In the genomic region with DNA sequence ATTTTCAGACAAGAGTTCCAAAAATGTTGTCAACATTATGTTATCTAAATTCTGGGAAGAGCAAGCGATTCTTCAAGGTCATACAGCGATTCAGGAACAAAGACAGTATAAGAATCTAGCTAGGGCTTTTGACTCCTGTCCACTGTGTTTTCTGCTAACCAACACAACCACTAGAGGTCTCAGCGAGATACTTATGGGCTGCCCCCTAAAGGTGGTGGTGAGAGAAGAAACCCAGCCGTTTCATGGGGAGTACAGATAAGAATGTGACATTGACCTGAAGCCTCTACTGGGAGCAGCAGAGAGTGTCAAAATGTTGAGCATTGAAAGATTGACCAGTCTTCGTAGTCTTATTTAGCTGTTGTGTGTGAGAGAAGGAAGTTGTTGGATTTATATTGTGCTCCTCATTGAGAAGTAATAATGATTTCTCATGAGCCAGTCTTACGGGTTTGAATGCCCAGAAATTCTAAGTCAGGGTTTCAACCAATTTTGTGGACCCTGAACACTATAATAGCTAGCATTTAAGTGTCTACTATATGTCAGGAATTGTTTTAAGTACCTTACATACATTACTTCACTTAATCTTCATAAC, we compare ENCODE assay signal across 1 cellular context.
TF ChIP-seq lines count a peak whose summit lies in the region.

No MANE protein-coding gene starts in this region.

TF ChIP-seq in HepG2, 621 proteins besides CTCF, POLR2A, EP300 and RAD21 (continued from another document and continues in another):
- TF ChIP-seq, protein P1, sequence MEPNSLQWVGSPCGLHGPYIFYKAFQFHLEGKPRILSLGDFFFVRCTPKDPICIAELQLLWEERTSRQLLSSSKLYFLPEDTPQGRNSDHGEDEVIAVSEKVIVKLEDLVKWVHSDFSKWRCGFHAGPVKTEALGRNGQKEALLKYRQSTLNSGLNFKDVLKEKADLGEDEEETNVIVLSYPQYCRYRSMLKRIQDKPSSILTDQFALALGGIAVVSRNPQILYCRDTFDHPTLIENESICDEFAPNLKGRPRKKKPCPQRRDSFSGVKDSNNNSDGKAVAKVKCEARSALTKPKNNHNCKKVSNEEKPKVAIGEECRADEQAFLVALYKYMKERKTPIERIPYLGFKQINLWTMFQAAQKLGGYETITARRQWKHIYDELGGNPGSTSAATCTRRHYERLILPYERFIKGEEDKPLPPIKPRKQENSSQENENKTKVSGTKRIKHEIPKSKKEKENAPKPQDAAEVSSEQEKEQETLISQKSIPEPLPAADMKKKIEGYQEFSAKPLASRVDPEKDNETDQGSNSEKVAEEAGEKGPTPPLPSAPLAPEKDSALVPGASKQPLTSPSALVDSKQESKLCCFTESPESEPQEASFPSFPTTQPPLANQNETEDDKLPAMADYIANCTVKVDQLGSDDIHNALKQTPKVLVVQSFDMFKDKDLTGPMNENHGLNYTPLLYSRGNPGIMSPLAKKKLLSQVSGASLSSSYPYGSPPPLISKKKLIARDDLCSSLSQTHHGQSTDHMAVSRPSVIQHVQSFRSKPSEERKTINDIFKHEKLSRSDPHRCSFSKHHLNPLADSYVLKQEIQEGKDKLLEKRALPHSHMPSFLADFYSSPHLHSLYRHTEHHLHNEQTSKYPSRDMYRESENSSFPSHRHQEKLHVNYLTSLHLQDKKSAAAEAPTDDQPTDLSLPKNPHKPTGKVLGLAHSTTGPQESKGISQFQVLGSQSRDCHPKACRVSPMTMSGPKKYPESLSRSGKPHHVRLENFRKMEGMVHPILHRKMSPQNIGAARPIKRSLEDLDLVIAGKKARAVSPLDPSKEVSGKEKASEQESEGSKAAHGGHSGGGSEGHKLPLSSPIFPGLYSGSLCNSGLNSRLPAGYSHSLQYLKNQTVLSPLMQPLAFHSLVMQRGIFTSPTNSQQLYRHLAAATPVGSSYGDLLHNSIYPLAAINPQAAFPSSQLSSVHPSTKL (CRISPR knock-in tag; IDR thresholded peaks at IDR 0.05): peak; percentile 77
- peak; percentile 69 for TF ChIP-seq HDAC2 (CRISPR knock-in tag; IDR thresholded peaks at IDR 0.05)
- TF ChIP-seq, protein P2, sequence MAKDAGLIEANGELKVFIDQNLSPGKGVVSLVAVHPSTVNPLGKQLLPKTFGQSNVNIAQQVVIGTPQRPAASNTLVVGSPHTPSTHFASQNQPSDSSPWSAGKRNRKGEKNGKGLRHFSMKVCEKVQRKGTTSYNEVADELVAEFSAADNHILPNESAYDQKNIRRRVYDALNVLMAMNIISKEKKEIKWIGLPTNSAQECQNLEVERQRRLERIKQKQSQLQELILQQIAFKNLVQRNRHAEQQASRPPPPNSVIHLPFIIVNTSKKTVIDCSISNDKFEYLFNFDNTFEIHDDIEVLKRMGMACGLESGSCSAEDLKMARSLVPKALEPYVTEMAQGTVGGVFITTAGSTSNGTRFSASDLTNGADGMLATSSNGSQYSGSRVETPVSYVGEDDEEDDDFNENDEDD (CRISPR knock-in tag; IDR thresholded peaks at IDR 0.05; ENCODE audit: borderline replicate concordance): peak; percentile 27; the same call in 1 of the 2 replicates
- TF ChIP-seq SOX13 (IDR thresholded peaks at IDR 0.05): no peak
- TF ChIP-seq SOX13 (CRISPR knock-in tag; conservative IDR thresholded peaks at IDR 0.05 in 1 of 2, IDR thresholded peaks at IDR 0.05 in 1 of 2): peak in 1 of 2 experiments; percentile 82; a peak in 2 of 4 replicates
- TF ChIP-seq NPAS2 (CRISPR knock-in tag; IDR thresholded peaks at IDR 0.05; ENCODE audit: borderline replicate concordance): no peak
- peak; percentile 57; the same call in 1 of the 2 replicates for TF ChIP-seq ELF3 (CRISPR knock-in tag; IDR thresholded peaks at IDR 0.05)
- TF ChIP-seq, protein P3, sequence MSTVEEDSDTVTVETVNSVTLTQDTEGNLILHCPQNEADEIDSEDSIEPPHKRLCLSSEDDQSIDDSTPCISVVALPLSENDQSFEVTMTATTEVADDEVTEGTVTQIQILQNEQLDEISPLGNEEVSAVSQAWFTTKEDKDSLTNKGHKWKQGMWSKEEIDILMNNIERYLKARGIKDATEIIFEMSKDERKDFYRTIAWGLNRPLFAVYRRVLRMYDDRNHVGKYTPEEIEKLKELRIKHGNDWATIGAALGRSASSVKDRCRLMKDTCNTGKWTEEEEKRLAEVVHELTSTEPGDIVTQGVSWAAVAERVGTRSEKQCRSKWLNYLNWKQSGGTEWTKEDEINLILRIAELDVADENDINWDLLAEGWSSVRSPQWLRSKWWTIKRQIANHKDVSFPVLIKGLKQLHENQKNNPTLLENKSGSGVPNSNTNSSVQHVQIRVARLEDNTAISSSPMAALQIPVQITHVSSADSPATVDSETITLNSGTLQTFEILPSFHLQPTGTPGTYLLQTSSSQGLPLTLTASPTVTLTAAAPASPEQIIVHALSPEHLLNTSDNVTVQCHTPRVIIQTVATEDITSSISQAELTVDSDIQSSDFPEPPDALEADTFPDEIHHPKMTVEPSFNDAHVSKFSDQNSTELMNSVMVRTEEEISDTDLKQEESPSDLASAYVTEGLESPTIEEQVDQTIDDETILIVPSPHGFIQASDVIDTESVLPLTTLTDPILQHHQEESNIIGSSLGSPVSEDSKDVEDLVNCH (CRISPR knock-in tag; IDR thresholded peaks at IDR 0.05): no peak
- TF ChIP-seq NCOA5 (CRISPR knock-in tag; IDR thresholded peaks at IDR 0.05): no peak
- TF ChIP-seq CBX5 (CRISPR knock-in tag; IDR thresholded peaks at IDR 0.05; ENCODE audit: borderline replicate concordance): peak; percentile 71; the same call in 1 of the 2 replicates
- TF ChIP-seq, protein P4, sequence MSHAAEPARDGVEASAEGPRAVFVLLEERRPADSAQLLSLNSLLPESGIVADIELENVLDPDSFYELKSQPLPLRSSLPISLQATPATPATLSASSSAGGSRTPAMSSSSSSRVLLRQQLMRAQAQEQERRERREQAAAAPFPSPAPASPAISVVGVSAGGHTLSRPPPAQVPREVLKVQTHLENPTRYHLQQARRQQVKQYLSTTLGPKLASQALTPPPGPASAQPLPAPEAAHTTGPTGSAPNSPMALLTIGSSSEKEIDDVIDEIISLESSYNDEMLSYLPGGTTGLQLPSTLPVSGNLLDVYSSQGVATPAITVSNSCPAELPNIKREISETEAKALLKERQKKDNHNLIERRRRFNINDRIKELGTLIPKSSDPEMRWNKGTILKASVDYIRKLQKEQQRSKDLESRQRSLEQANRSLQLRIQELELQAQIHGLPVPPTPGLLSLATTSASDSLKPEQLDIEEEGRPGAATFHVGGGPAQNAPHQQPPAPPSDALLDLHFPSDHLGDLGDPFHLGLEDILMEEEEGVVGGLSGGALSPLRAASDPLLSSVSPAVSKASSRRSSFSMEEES (CRISPR knock-in tag; IDR thresholded peaks at IDR 0.05): peak; percentile 50; the same call in 1 of the 2 replicates
- no peak for TF ChIP-seq MBNL3 (CRISPR knock-in tag; conservative IDR thresholded peaks at IDR 0.05)
- TF ChIP-seq ZNF644 (CRISPR knock-in tag; IDR thresholded peaks at IDR 0.05; ENCODE audit: low read depth): peak; percentile 87
- peak; percentile 73; the same call in 1 of the 2 replicates for TF ChIP-seq SOX5 (CRISPR knock-in tag; IDR thresholded peaks at IDR 0.05; ENCODE audit: borderline replicate concordance)
- TF ChIP-seq, protein P5, sequence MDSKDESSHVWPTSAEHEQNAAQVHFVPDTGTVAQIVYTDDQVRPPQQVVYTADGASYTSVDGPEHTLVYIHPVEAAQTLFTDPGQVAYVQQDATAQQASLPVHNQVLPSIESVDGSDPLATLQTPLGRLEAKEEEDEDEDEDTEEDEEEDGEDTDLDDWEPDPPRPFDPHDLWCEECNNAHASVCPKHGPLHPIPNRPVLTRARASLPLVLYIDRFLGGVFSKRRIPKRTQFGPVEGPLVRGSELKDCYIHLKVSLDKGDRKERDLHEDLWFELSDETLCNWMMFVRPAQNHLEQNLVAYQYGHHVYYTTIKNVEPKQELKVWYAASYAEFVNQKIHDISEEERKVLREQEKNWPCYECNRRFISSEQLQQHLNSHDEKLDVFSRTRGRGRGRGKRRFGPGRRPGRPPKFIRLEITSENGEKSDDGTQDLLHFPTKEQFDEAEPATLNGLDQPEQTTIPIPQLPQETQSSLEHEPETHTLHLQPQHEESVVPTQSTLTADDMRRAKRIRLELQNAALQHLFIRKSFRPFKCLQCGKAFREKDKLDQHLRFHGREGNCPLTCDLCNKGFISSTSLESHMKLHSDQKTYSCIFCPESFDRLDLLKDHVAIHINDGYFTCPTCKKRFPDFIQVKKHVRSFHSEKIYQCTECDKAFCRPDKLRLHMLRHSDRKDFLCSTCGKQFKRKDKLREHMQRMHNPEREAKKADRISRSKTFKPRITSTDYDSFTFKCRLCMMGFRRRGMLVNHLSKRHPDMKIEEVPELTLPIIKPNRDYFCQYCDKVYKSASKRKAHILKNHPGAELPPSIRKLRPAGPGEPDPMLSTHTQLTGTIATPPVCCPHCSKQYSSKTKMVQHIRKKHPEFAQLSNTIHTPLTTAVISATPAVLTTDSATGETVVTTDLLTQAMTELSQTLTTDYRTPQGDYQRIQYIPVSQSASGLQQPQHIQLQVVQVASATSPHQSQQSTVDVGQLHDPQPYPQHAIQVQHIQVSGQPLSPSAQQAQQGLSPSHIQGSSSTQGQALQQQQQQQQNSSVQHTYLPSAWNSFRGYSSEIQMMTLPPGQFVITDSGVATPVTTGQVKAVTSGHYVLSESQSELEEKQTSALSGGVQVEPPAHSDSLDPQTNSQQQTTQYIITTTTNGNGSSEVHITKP (CRISPR knock-in tag; IDR thresholded peaks at IDR 0.05; ENCODE audit: low read depth): peak; percentile 57; the same call in 1 of the 2 replicates
- TF ChIP-seq, protein P6, sequence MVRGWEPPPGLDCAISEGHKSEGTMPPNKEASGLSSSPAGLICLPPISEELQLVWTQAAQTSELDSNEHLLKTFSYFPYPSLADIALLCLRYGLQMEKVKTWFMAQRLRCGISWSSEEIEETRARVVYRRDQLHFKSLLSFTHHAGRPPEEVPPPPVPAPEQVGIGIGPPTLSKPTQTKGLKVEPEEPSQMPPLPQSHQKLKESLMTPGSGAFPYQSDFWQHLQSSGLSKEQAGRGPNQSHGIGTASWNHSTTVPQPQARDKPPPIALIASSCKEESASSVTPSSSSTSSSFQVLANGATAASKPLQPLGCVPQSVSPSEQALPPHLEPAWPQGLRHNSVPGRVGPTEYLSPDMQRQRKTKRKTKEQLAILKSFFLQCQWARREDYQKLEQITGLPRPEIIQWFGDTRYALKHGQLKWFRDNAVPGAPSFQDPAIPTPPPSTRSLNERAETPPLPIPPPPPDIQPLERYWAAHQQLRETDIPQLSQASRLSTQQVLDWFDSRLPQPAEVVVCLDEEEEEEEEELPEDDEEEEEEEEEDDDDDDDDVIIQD (CRISPR knock-in tag; IDR thresholded peaks at IDR 0.05; ENCODE audit: low read depth): peak; percentile 95
- TF ChIP-seq, protein P7, sequence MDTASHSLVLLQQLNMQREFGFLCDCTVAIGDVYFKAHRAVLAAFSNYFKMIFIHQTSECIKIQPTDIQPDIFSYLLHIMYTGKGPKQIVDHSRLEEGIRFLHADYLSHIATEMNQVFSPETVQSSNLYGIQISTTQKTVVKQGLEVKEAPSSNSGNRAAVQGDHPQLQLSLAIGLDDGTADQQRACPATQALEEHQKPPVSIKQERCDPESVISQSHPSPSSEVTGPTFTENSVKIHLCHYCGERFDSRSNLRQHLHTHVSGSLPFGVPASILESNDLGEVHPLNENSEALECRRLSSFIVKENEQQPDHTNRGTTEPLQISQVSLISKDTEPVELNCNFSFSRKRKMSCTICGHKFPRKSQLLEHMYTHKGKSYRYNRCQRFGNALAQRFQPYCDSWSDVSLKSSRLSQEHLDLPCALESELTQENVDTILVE (CRISPR knock-in tag; IDR thresholded peaks at IDR 0.05): peak; percentile 19; the same call in 1 of the 2 replicates
- TF ChIP-seq, protein P8, sequence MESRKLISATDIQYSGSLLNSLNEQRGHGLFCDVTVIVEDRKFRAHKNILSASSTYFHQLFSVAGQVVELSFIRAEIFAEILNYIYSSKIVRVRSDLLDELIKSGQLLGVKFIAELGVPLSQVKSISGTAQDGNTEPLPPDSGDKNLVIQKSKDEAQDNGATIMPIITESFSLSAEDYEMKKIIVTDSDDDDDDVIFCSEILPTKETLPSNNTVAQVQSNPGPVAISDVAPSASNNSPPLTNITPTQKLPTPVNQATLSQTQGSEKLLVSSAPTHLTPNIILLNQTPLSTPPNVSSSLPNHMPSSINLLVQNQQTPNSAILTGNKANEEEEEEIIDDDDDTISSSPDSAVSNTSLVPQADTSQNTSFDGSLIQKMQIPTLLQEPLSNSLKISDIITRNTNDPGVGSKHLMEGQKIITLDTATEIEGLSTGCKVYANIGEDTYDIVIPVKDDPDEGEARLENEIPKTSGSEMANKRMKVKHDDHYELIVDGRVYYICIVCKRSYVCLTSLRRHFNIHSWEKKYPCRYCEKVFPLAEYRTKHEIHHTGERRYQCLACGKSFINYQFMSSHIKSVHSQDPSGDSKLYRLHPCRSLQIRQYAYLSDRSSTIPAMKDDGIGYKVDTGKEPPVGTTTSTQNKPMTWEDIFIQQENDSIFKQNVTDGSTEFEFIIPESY (CRISPR knock-in tag; IDR thresholded peaks at IDR 0.05): peak; percentile 59; the same call in 1 of the 2 replicates
- no peak for TF ChIP-seq ZFP62 (CRISPR knock-in tag; IDR thresholded peaks at IDR 0.05)
- peak; percentile 16; the same call in 1 of the 2 replicates for TF ChIP-seq HOXA5 (CRISPR knock-in tag; IDR thresholded peaks at IDR 0.05)
- TF ChIP-seq ZMYM2 (CRISPR knock-in tag; IDR thresholded peaks at IDR 0.05): peak; percentile 53; the same call in 1 of the 2 replicates
- TF ChIP-seq, protein P9, sequence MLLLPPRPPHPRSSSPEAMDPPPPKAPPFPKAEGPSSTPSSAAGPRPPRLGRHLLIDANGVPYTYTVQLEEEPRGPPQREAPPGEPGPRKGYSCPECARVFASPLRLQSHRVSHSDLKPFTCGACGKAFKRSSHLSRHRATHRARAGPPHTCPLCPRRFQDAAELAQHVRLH (CRISPR knock-in tag; IDR thresholded peaks at IDR 0.05; ENCODE audit: borderline replicate concordance, low read depth): peak; percentile 64; the same call in 1 of the 2 replicates
- no peak for TF ChIP-seq ZFY (CRISPR knock-in tag; IDR thresholded peaks at IDR 0.05)
- TF ChIP-seq, protein P10, sequence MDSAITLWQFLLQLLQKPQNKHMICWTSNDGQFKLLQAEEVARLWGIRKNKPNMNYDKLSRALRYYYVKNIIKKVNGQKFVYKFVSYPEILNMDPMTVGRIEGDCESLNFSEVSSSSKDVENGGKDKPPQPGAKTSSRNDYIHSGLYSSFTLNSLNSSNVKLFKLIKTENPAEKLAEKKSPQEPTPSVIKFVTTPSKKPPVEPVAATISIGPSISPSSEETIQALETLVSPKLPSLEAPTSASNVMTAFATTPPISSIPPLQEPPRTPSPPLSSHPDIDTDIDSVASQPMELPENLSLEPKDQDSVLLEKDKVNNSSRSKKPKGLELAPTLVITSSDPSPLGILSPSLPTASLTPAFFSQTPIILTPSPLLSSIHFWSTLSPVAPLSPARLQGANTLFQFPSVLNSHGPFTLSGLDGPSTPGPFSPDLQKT (CRISPR knock-in tag; IDR thresholded peaks at IDR 0.05; ENCODE audit: borderline replicate concordance): no peak
- TF ChIP-seq, protein P11, sequence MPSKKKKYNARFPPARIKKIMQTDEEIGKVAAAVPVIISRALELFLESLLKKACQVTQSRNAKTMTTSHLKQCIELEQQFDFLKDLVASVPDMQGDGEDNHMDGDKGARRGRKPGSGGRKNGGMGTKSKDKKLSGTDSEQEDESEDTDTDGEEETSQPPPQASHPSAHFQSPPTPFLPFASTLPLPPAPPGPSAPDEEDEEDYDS (CRISPR knock-in tag; IDR thresholded peaks at IDR 0.05): 0 out of 2 replicates have a peak, but pooled peaks have one; percentile 19
- TF ChIP-seq SRY (CRISPR knock-in tag; IDR thresholded peaks at IDR 0.05): no peak
- no peak for TF ChIP-seq DPF2 (CRISPR knock-in tag; IDR thresholded peaks at IDR 0.05; ENCODE audit: borderline replicate concordance, low read depth)
